In genomic region chr15:42344763-42345162, GRCh38 we compare ENCODE assay signal across 2 cellular contexts.
TF ChIP-seq lines count a peak whose summit lies in the region.

No MANE protein-coding gene starts in this region.

TF ChIP-seq in liver, 16 proteins besides CTCF, POLR2A, EP300 and RAD21 (continued from another document):
- TF ChIP-seq REST (IDR thresholded peaks at IDR 0.05), result peak; percentile 93
- no peak for TF ChIP-seq FOXA2 (IDR thresholded peaks at IDR 0.05)
- no peak for TF ChIP-seq HNF4A (conservative IDR thresholded peaks at IDR 0.05)

TF ChIP-seq in HepG2, 621 proteins besides CTCF, POLR2A, EP300 and RAD21 (continued from another document):
- TF ChIP-seq ZZZ3 (CRISPR knock-in tag; IDR thresholded peaks at IDR 0.05; ENCODE audit: borderline replicate concordance), result no peak
- no peak for TF ChIP-seq FOXM1 (CRISPR knock-in tag; IDR thresholded peaks at IDR 0.05)
- no peak for TF ChIP-seq GABPB1 (CRISPR knock-in tag; IDR thresholded peaks at IDR 0.05)
- no peak for TF ChIP-seq FOXP4 (CRISPR knock-in tag; IDR thresholded peaks at IDR 0.05)
- TF ChIP-seq ZNF644 (CRISPR knock-in tag; IDR thresholded peaks at IDR 0.05; ENCODE audit: low read depth), result no peak
- no peak for TF ChIP-seq DRAP1 (CRISPR knock-in tag; IDR thresholded peaks at IDR 0.05)
- no peak for TF ChIP-seq RFX3 (CRISPR knock-in tag; IDR thresholded peaks at IDR 0.05)
- TF ChIP-seq ZNF414 (CRISPR knock-in tag; IDR thresholded peaks at IDR 0.05), result no peak
- TF ChIP-seq TCF7 (IDR thresholded peaks at IDR 0.05; ENCODE audit: low read depth), result no peak
- TF ChIP-seq ZNF335 (CRISPR knock-in tag; IDR thresholded peaks at IDR 0.05), result no peak
- no peak for TF ChIP-seq ZBTB8A (CRISPR knock-in tag; IDR thresholded peaks at IDR 0.05; ENCODE audit: borderline replicate concordance, low read depth)
- TF ChIP-seq ZNF3 (CRISPR knock-in tag; IDR thresholded peaks at IDR 0.05), result no peak
- no peak for TF ChIP-seq ZNF720 (CRISPR knock-in tag; IDR thresholded peaks at IDR 0.05)
- TF ChIP-seq ZNF136 (CRISPR knock-in tag; IDR thresholded peaks at IDR 0.05; ENCODE audit: low read depth), result no peak
- no peak for TF ChIP-seq MAX (IDR thresholded peaks at IDR 0.05)
TF ChIP-seq in HepG2: peak in this region for 0.
